ENCODE assay signal across 20 cellular contexts in genomic region chr19:42179501-42179817, GRCh38. TPM values are rescaled to one million over a fixed set of nuclear protein-coding genes. Genes with fewer than 3 reads are reported as not detected.
DNase-seq lines count a peak whose midpoint lies in the region; ATAC-seq and TF ChIP-seq lines count a peak whose summit lies in the region.
"Had no signal": no experiment of that assay in that cellular context is flagged by ENCODE, and none has a peak within 500 bp of the region (broad histone marks: within the 10 kb centered on the region; RNA-seq: fewer than 3 reads in every experiment).

No MANE protein-coding gene starts in this region.

- peaks cover 18% of the 10 kb centered on the region for H3F3A ChIP-seq in GM23338 (replicated peaks; ENCODE audit: low read depth)
- peaks cover 7% of the 10 kb centered on the region for H3F3A ChIP-seq in neural cell (ENCODE audit: insufficient read depth, low read length, poor library complexity, severe bottlenecking)

- CTCF ChIA-PET in OCI-LY7 (lab: Charles Lee; ENCODE audit: unreplicated experiment), result no interaction called here

- H3K4me2 ChIP-seq in GM23338, result peak overlapping the region; percentile 66; the same call in 1 of the 2 replicates
- H3K4me2 ChIP-seq in OCI-LY7 (ENCODE audit: low read length), result no peak overlapping the region
- H3K4me2 ChIP-seq in neural cell (ENCODE audit: low read length), result no peak overlapping the region
- H3K4me2 ChIP-seq: KMS-11 had no signal

- no peaks in the 10 kb centered on the region for H3K9me2 ChIP-seq in GM23338 (ENCODE audit: insufficient read depth)
- H3K9me2 ChIP-seq in OCI-LY7 (ENCODE audit: insufficient read depth, low read length), result no peaks in the 10 kb centered on the region
- H3K9me2 ChIP-seq in neural cell (ENCODE audit: insufficient read depth, low read length), result no peaks in the 10 kb centered on the region

- no peaks in the 10 kb centered on the region for H3K79me2 ChIP-seq in GM23338 (replicated peaks; ENCODE audit: insufficient read depth)
- H3K79me2 ChIP-seq in OCI-LY7 (ENCODE audit: insufficient read depth, low read depth, low read length), result no peaks in the 10 kb centered on the region
- H3K79me2 ChIP-seq in neural cell (replicated peaks; ENCODE audit: insufficient read depth, low read length), result peaks cover 19% of the 10 kb centered on the region

- TF ChIP-seq EP300 in neural cell (conservative IDR thresholded peaks at IDR 0.05; ENCODE audit: poor library complexity, severe bottlenecking), result no peak

- no peak overlapping the region for H3K27ac Mint-ChIP-seq in GM23338

- intact Hi-C loops in OCI-LY7 (cut with micrococcal nuclease; ENCODE audit: unreplicated experiment), result loop anchor here (1.0 kb wide), 2 partner anchors 46 to 71 kb away; no protein-coding TSS in a partner anchor

- H3K36me3 ChIP-seq in GM23338 (ENCODE audit: insufficient read depth), result no peaks in the 10 kb centered on the region
- no peaks in the 10 kb centered on the region for H3K36me3 ChIP-seq in OCI-LY7 (ENCODE audit: insufficient read depth, low read length)
- no peaks in the 10 kb centered on the region for H3K36me3 ChIP-seq in neural cell (ENCODE audit: insufficient read depth, low read length)
- H3K36me3 ChIP-seq: Peyer's patch had no signal

- H3K9ac ChIP-seq in neural cell (ENCODE audit: low read length), result peak overlapping the region; percentile 87
- H3K9ac ChIP-seq: KMS-11 had no signal

- TF ChIP-seq CTCF in GM23338 (conservative IDR thresholded peaks at IDR 0.05; ENCODE audit: low read depth in 2 of 2) (no peak), OCI-LY7 (conservative IDR thresholded peaks at IDR 0.05; ENCODE audit: low read length) (peak; percentile 9; the same call in 1 of the 2 replicates), neural cell (IDR thresholded peaks at IDR 0.05; ENCODE audit: poor library complexity, severe bottlenecking) (no peak)

- no peaks in the 10 kb centered on the region for H3K9me3 Mint-ChIP-seq in GM23338

- BruUV-seq in OCI-LY7 (replicated peaks; lab: Mats Ljungman, UMichigan), result no TSS peak

- H3K4me1 ChIP-seq in GM23338 (ENCODE audit: insufficient read depth) (peaks cover 18% of the 10 kb centered on the region), OCI-LY7 (ENCODE audit: insufficient read depth, low read length, poor library complexity, severe bottlenecking) (peaks cover 52% of the 10 kb centered on the region)

- H2AFZ ChIP-seq in GM23338 (no peak overlapping the region), OCI-LY7 (ENCODE audit: low read length) (no peak overlapping the region), neural cell (ENCODE audit: low read depth, low read length) (no peak overlapping the region)

- no peaks in the 10 kb centered on the region; the same call in 2 of the 3 replicates for H3K36me3 Mint-ChIP-seq in GM23338 (ENCODE audit: low read depth)
- H3K36me3 Mint-ChIP-seq: CD4-positive, CD25-positive, alpha-beta regulatory T cell had no signal

- H3K27me3 ChIP-seq in GM23338 (ENCODE audit: insufficient read depth) (peaks cover 75% of the 10 kb centered on the region), neural cell (ENCODE audit: insufficient read depth, low read depth, low read length) (no peaks in the 10 kb centered on the region)

- H3K4me1 Mint-ChIP-seq in GM23338, result peaks cover 28% of the 10 kb centered on the region

- peaks cover 23% of the 10 kb centered on the region for H3K27me3 Mint-ChIP-seq in GM23338 (ENCODE audit: insufficient read depth, low read depth, poor library complexity)

- TF ChIP-seq RAD21 in neural cell (conservative IDR thresholded peaks at IDR 0.05), result no peak

- peaks cover 15% of the 10 kb centered on the region; the same call in 1 of the 2 replicates for H4K20me1 ChIP-seq in GM23338 (replicated peaks; ENCODE audit: insufficient read depth)
- H4K20me1 ChIP-seq in OCI-LY7 (ENCODE audit: insufficient read depth, low read length), result no peaks in the 10 kb centered on the region
- H4K20me1 ChIP-seq in neural cell (ENCODE audit: insufficient read depth), result no peaks in the 10 kb centered on the region

- DNase-seq in NCI-H1436 treated with DMSO at 0.1 percent for 48 hours (lab: John Stamatoyannopoulos, UW) (peak; percentile 50), NCI-H1436 (lab: John Stamatoyannopoulos, UW) (no peak), GM23338 (ENCODE audit: low spot score) (no peak), OCI-LY7 (ENCODE audit: low spot score) (no peak), NCI-H774 (lab: John Stamatoyannopoulos, UW) (no peak), NCI-H748 treated with DMSO at 0.1 percent for 48 hours (lab: John Stamatoyannopoulos, UW) (no peak)
- DNase-seq: AML-193; CD4-positive, CD25-positive, alpha-beta regulatory T cell; EL; NCI-H2029 treated with DMSO at 0.1 percent for 48 hours; NCI-H226; Peyer's patch; SW 1271 had no signal

- H3K4me3 Mint-ChIP-seq in GM23338, result no peak overlapping the region
- H3K4me3 Mint-ChIP-seq: CD4-positive, CD25-positive, alpha-beta regulatory T cell had no signal

- no peak overlapping the region for H3K4me3 ChIP-seq in GM23338
- H3K4me3 ChIP-seq in OCI-LY7 (ENCODE audit: low read depth, low read length, poor library complexity, severe bottlenecking), result no peak overlapping the region
- peak overlapping the region; percentile 35 for H3K4me3 ChIP-seq in neural cell (ENCODE audit: low read length)
- H3K4me3 ChIP-seq: GM12878, Peyer's patch had no signal

- H3K27ac ChIP-seq in GM23338 (ENCODE audit: low read depth) (no peak overlapping the region), OCI-LY7 (ENCODE audit: low read depth, low read length, poor library complexity, severe bottlenecking) (no peak overlapping the region), neural cell (ENCODE audit: low read length) (peak overlapping the region; percentile 100)
- H3K27ac ChIP-seq: 22Rv1, HL-60, KMS-11, Peyer's patch had no signal

- no peaks in the 10 kb centered on the region for H3K9me3 ChIP-seq in OCI-LY7 (ENCODE audit: low read length)
- no peaks in the 10 kb centered on the region for H3K9me3 ChIP-seq in neural cell (ENCODE audit: low read length)
- H3K9me3 ChIP-seq: Peyer's patch had no signal

- POLR2A ChIA-PET in OCI-LY7 (lab: Charles Lee), result no interaction called here

- ATAC-seq in GM23338 (no peak), GM19035 (IDR thresholded peaks at IDR 0.05; ENCODE audit: unreplicated experiment) (no peak)

TF ChIP-seq in GM23338, 12 proteins besides CTCF, POLR2A, EP300 and RAD21 (continues in another document):
- TF ChIP-seq STAT1 (IDR thresholded peaks at IDR 0.05; ENCODE audit: unreplicated experiment) (no peak), CREB1 (CRISPR knock-in tag; IDR thresholded peaks at IDR 0.05; ENCODE audit: low read depth) (no peak), ZNF114 (CRISPR knock-in tag; IDR thresholded peaks at IDR 0.05) (no peak), NANOG (IDR thresholded peaks at IDR 0.05; ENCODE audit: borderline replicate concordance) (no peak), EZH2 (IDR thresholded peaks at IDR 0.05; ENCODE audit: low read depth, unreplicated experiment) (no peak)

TF ChIP-seq in neural cell, 6 proteins besides CTCF, POLR2A, EP300 and RAD21:
- TF ChIP-seq, protein P1, sequence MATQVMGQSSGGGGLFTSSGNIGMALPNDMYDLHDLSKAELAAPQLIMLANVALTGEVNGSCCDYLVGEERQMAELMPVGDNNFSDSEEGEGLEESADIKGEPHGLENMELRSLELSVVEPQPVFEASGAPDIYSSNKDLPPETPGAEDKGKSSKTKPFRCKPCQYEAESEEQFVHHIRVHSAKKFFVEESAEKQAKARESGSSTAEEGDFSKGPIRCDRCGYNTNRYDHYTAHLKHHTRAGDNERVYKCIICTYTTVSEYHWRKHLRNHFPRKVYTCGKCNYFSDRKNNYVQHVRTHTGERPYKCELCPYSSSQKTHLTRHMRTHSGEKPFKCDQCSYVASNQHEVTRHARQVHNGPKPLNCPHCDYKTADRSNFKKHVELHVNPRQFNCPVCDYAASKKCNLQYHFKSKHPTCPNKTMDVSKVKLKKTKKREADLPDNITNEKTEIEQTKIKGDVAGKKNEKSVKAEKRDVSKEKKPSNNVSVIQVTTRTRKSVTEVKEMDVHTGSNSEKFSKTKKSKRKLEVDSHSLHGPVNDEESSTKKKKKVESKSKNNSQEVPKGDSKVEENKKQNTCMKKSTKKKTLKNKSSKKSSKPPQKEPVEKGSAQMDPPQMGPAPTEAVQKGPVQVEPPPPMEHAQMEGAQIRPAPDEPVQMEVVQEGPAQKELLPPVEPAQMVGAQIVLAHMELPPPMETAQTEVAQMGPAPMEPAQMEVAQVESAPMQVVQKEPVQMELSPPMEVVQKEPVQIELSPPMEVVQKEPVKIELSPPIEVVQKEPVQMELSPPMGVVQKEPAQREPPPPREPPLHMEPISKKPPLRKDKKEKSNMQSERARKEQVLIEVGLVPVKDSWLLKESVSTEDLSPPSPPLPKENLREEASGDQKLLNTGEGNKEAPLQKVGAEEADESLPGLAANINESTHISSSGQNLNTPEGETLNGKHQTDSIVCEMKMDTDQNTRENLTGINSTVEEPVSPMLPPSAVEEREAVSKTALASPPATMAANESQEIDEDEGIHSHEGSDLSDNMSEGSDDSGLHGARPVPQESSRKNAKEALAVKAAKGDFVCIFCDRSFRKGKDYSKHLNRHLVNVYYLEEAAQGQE (IDR thresholded peaks at IDR 0.05; ENCODE audit: borderline replicate concordance), result no peak
- peak; percentile 51 for TF ChIP-seq POLR2AphosphoS5 (IDR thresholded peaks at IDR 0.05)

RNA-seq across cellular contexts. Expression of gene DEDD2, which starts 38.0 kb away (rescaled TPM):
- total RNA-seq in GM23338 (2014; rRNA removed; shearing (Covaris generic)), result 59.4 and 63.0 TPM in 2 replicates
- polyA plus RNA-seq in GM23338 (2016; fragmentation: Nextera tagmentation; extraction: Ambion mirVana) (23.4 and 25.6 TPM in 2 replicates), neural cell (69.9 and 72.8 TPM in 2 replicates)
- 29.6 and 41.9 TPM in 2 replicates for total RNA-seq in OCI-LY7 (2014; rRNA removed; shearing (Covaris generic))
- 15.5 and 18.6 TPM in 2 replicates for total RNA-seq in OCI-LY7 (2022)
- polyA minus RNA-seq in neural cell, result 45.7 and 51.6 TPM in 2 replicates

RNA-seq across cellular contexts. Expression of gene ZNF526, which starts 40.7 kb away (rescaled TPM):
- 12.7 and 13.3 TPM in 2 replicates for total RNA-seq in GM23338 (2014; rRNA removed; shearing (Covaris generic))
- 4.7 and 5.8 TPM in 2 replicates for polyA plus RNA-seq in GM23338 (2016; fragmentation: Nextera tagmentation; extraction: Ambion mirVana)
- 8.4 and 9.0 TPM in 2 replicates for total RNA-seq in OCI-LY7 (2014; rRNA removed; shearing (Covaris generic))
- total RNA-seq in OCI-LY7 (2022), result 12.7 and 14.8 TPM in 2 replicates
- polyA plus RNA-seq in neural cell, result 2.1 TPM in 2 replicates
- polyA minus RNA-seq in neural cell, result 7.6 and 10.0 TPM in 2 replicates

RNA-seq across cellular contexts. Expression of gene POU2F2, which starts 47.2 kb away (rescaled TPM):
- total RNA-seq in GM23338 (2014; rRNA removed; shearing (Covaris generic)), result 2.3 and 2.4 TPM in 2 replicates
- polyA plus RNA-seq in GM23338 (2016; fragmentation: Nextera tagmentation; extraction: Ambion mirVana) (4.6 and 5.1 TPM in 2 replicates), neural cell (7.7 and 12.4 TPM in 2 replicates)
- total RNA-seq in OCI-LY7 (2014; rRNA removed; shearing (Covaris generic)), result 28.6 and 33.5 TPM in 2 replicates
- total RNA-seq in OCI-LY7 (2022), result 59.5 and 66.5 TPM in 2 replicates
- 10.7 and 18.9 TPM in 2 replicates for polyA minus RNA-seq in neural cell
- total RNA-seq: SK-MEL-5 had no signal
